18 cellular contexts compared by ENCODE assay signal in genomic region chr17:12580640-12581039, GRCh38.
"Had no signal": no experiment of that assay in that cellular context is flagged by ENCODE, and none has a peak within 500 bp of the region (broad histone marks: within the 10 kb centered on the region; RNA-seq: fewer than 3 reads in every experiment).

No MANE protein-coding gene starts in this region.

- H3K9me3 ChIP-seq: right lobe of liver had no signal

- ATAC-seq: activated CD8-positive, alpha-beta T cell treated with anti-CD3 and anti-CD28 coated beads for 36 hours; activated naive CD8-positive, alpha-beta T cell treated with anti-CD3 and anti-CD28 coated beads, Interleukin-2, amount 50 U/mL, for 24 hours; left colon; right lobe of liver; stimulated activated naive B cell treated with anti-CD40 and anti-IgM and Interleukin-4, amounts not matched to agents 10 μg/mL and 1 μg/mL and 100 μg/mL, for 72 hours; T-cell had no signal

- DNase-seq: activated CD8-positive, alpha-beta memory T cell treated with anti-CD3 and anti-CD28 coated beads, Interleukin-2, amount 50 U/mL, for 4 hours; activated CD8-positive, alpha-beta T cell treated with anti-CD3 and anti-CD28 coated beads for 36 hours; activated naive CD4-positive, alpha-beta T cell; activated naive CD8-positive, alpha-beta T cell treated with anti-CD3 and anti-CD28 coated beads, Interleukin-2, amount 50 U/mL, for 24 hours; central memory CD4-positive, alpha-beta T cell; left colon; posterior cingulate gyrus; right lobe of liver; spleen; stimulated activated CD4-positive, alpha-beta T cell treated with anti-CD3 and anti-CD28 coated beads, Interleukin-2, amount 100 ng/mL, for 24 hours; stimulated activated naive B cell treated with anti-CD40 and anti-IgM and Interleukin-4, amounts not matched to agents 10 μg/mL and 1 μg/mL and 100 μg/mL, for 72 hours; substantia nigra; T-cell had no signal

- H3K27me3 ChIP-seq: right lobe of liver had no signal

- H3K4me1 ChIP-seq: right lobe of liver, spleen had no signal

- H3K9me3 Mint-ChIP-seq: memory B cell had no signal

- H3K27ac ChIP-seq: right lobe of liver, SK-N-MC, spleen, VCaP had no signal

- H3K4me3 Mint-ChIP-seq: activated CD8-positive, alpha-beta T cell treated with anti-CD3 and anti-CD28 coated beads for 36 hours; activated naive CD8-positive, alpha-beta T cell treated with anti-CD3 and anti-CD28 coated beads, Interleukin-2, amount 50 U/mL, for 24 hours; activated T-helper 1 cell treated with anti-CD3 and anti-CD28 coated beads, Interleukin-12 subunit alpha, Interleukin-12 subunit beta, Interleukin-2, Interleukin-4 antibody, amounts not matched to agents 30 ng/mL and 10 ng/mL and 1 ng/mL, durations not matched to agents 14 hours and 24 hours and 36 hours; memory B cell; stimulated activated naive B cell treated with anti-CD40 and anti-IgM and Interleukin-4, amounts not matched to agents 10 μg/mL and 1 μg/mL and 100 μg/mL, for 72 hours; T-cell; type B pancreatic cell had no signal

- H3K36me3 ChIP-seq: right lobe of liver, spleen had no signal

- H3K36me3 Mint-ChIP-seq: memory B cell; stimulated activated naive B cell treated with anti-CD40 and anti-IgM and Interleukin-4, amounts not matched to agents 10 μg/mL and 1 μg/mL and 100 μg/mL, for 72 hours; T-cell; type B pancreatic cell had no signal

- H3K4me3 ChIP-seq: right lobe of liver, SK-N-MC, spleen had no signal

- H3K4me1 Mint-ChIP-seq: activated naive CD8-positive, alpha-beta T cell treated with anti-CD3 and anti-CD28 coated beads, Interleukin-2, amount 50 U/mL, for 24 hours; T-cell had no signal
